8 cellular contexts compared by ENCODE assay signal in the genomic region with DNA sequence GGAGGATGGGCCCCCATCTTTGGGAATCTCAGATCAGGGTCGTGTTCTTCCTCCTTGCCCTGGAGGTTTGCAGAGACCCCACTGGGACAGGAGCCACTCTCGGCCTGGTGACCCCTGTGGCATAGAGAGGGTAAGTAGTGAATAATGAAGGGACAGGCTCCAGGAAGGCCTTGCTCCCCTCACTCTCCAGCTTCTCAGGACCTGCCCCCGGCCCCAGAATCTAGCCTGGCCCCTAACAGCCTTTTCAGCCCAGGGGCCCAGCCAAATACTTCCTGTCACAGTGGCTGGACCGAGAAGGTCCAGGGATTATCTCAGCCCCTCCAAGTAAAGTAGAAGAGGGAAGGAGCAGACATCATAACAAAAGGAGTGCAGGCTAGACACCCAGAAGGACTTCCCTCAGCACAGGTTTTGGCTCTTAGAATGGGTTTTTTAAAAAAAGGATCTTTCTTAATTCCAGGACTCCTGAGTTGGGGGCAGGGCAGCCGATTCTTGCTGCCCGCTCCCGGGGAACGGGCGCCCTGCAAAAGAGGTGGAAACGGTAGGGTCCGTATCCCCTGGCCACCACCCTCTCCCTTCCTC. TPM values are rescaled to one million over a fixed set of nuclear protein-coding genes. Genes with fewer than 3 reads are reported as not detected.
DNase-seq lines count a peak whose midpoint lies in the region; ATAC-seq and TF ChIP-seq lines count a peak whose summit lies in the region.

No MANE protein-coding gene starts in this region.

- peak overlapping the region; percentile 51 for H3K4me3 Mint-ChIP-seq in stimulated activated naive CD8-positive, alpha-beta T cell treated with anti-CD3 and anti-CD28 coated beads, Interleukin-15, Interleukin-2, amounts not matched to agents 100 ng/mL and 50 ng/mL, for 24 hours
- peak overlapping the region in 9 of 10 donors; percentile 28 to 78 (median 56) for H3K4me3 Mint-ChIP-seq in naive thymus-derived CD8-positive, alpha-beta T cell

- H3K9me3 Mint-ChIP-seq in stimulated activated naive CD8-positive, alpha-beta T cell treated with anti-CD3 and anti-CD28 coated beads, Interleukin-15, Interleukin-2, amounts not matched to agents 100 ng/mL and 50 ng/mL, for 24 hours = no peaks in the 10 kb centered on the region
- H3K9me3 Mint-ChIP-seq in naive thymus-derived CD8-positive, alpha-beta T cell = no peaks in the 10 kb centered on the region

- POLR2A ChIA-PET in naive thymus-derived CD8-positive, alpha-beta T cell (lab: Charles Lee) = interaction anchor here (1.1 to 1.4 kb wide), 2 partner anchors 123 to 124 kb away, joined by 3 read pairs; no protein-coding TSS in a partner anchor

- H3K36me3 Mint-ChIP-seq in stimulated activated naive CD8-positive, alpha-beta T cell treated with anti-CD3 and anti-CD28 coated beads, Interleukin-15, Interleukin-2, amounts not matched to agents 100 ng/mL and 50 ng/mL, for 24 hours (ENCODE audit: low read depth) = no peaks in the 10 kb centered on the region
- peaks cover 0 to 2% (median 0%) of the 10 kb centered on the region in 3 donors for H3K36me3 Mint-ChIP-seq in naive thymus-derived CD8-positive, alpha-beta T cell

- H3K27me3 Mint-ChIP-seq in stimulated activated naive CD8-positive, alpha-beta T cell treated with anti-CD3 and anti-CD28 coated beads, Interleukin-15, Interleukin-2, amounts not matched to agents 100 ng/mL and 50 ng/mL, for 24 hours = peaks cover 48% of the 10 kb centered on the region
- peaks cover 11 to 67% (median 31%) of the 10 kb centered on the region in 5 donors for H3K27me3 Mint-ChIP-seq in naive thymus-derived CD8-positive, alpha-beta T cell

- peak overlapping the region; percentile 26 for H3K4me3 ChIP-seq in choroid plexus epithelial cell (ENCODE audit: low read depth, low read length)

- TF ChIP-seq CTCF in choroid plexus epithelial cell (conservative IDR thresholded peaks at IDR 0.05; ENCODE audit: low read depth, low read length) = no peak

- no peak for DNase-seq in stimulated activated naive CD8-positive, alpha-beta T cell treated with anti-CD3 and anti-CD28 coated beads, Interleukin-15, Interleukin-2, amounts not matched to agents 100 U/mL and 50 U/mL, for 24 hours
- no peak for DNase-seq in choroid plexus epithelial cell (ENCODE audit: low read depth)
- no peak for DNase-seq in naive thymus-derived CD8-positive, alpha-beta T cell
- DNase-seq in NCI-H1105 (lab: John Stamatoyannopoulos, UW) = no peak
- DNase-seq in NCI-H2196 treated with DMSO at 0.1 percent for 48 hours (lab: John Stamatoyannopoulos, UW; ENCODE audit: unreplicated experiment) = no peak

- peaks cover 29% of the 10 kb centered on the region for H3K4me1 Mint-ChIP-seq in stimulated activated naive CD8-positive, alpha-beta T cell treated with anti-CD3 and anti-CD28 coated beads, Interleukin-15, Interleukin-2, amounts not matched to agents 100 ng/mL and 50 ng/mL, for 24 hours (ENCODE audit: low read depth)
- peaks cover 5 to 21% (median 9%) of the 10 kb centered on the region in 4 donors for H3K4me1 Mint-ChIP-seq in naive thymus-derived CD8-positive, alpha-beta T cell

- no peak overlapping the region for H3K27ac Mint-ChIP-seq in stimulated activated naive CD8-positive, alpha-beta T cell treated with anti-CD3 and anti-CD28 coated beads, Interleukin-15, Interleukin-2, amounts not matched to agents 100 ng/mL and 50 ng/mL, for 24 hours
- H3K27ac Mint-ChIP-seq in naive thymus-derived CD8-positive, alpha-beta T cell = peak overlapping the region in 3 of 10 donors; percentile 13 to 28 (median 22)

- no peak for ATAC-seq in stimulated activated naive CD8-positive, alpha-beta T cell treated with anti-CD3 and anti-CD28 coated beads, Interleukin-15, Interleukin-2, amounts not matched to agents 100 U/mL and 50 U/mL, for 24 hours
- ATAC-seq in naive thymus-derived CD8-positive, alpha-beta T cell = no peak
- ATAC-seq in HG03432 (IDR thresholded peaks at IDR 0.05; ENCODE audit: unreplicated experiment) (no peak), GM18867 (IDR thresholded peaks at IDR 0.05; ENCODE audit: unreplicated experiment) (no peak)

RNA-seq across cellular contexts. Expression of a gene that starts 0.6 kb away (rescaled TPM):
- not detected for total RNA-seq in naive thymus-derived CD8-positive, alpha-beta T cell
- not detected for polyA plus RNA-seq in naive thymus-derived CD8-positive, alpha-beta T cell
